ENCODE assay signal across 39 cellular contexts in the genomic region with DNA sequence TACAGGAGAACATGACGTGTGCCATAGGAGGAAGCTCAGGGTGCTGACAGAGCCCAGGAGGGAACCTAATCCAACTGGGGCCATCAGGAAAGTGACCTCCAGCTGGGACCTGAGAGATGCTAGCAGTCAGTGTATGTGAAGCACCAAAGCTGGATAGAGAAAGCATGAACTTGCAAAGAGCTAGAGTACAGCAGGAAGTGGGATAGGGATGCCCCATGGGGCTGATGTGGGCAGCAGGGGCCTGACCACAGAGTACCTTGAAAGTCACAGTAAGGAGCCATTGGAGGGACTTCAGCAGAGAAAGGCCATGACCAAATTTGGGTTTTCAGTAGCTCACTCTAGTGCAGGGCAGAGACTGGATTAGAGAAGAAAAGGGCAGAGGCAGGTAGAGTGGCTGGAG.
A peak's percentile ranks its signal among the peaks of the same experiment; 100 is the strongest.
DNase-seq lines count a peak whose midpoint lies in the region; ATAC-seq, FAIRE-seq and TF ChIP-seq lines count a peak whose summit lies in the region.
"Had no signal": no experiment of that assay in that cellular context is flagged by ENCODE, and none has a peak within 500 bp of the region (broad histone marks: within the 10 kb centered on the region; RNA-seq: fewer than 3 reads in every experiment).

No MANE protein-coding gene starts in this region.

- H3K9me3 Mint-ChIP-seq in activated T-cell treated with anti-CD3 and anti-CD28 coated beads, Interleukin-2, amount 50 U/mL, for 72 hours, result no peaks in the 10 kb centered on the region
- no peaks in the 10 kb centered on the region for H3K9me3 Mint-ChIP-seq in activated T-cell treated with anti-CD3 and anti-CD28 coated beads, Interleukin-2, amount 50 U/mL, for 24 hours
- no peaks in the 10 kb centered on the region for H3K9me3 Mint-ChIP-seq in activated naive CD8-positive, alpha-beta T cell treated with anti-CD3 and anti-CD28 coated beads, Interleukin-2, amount 50 U/mL, for 24 hours
- H3K9me3 Mint-ChIP-seq: activated T-cell treated with anti-CD3 and anti-CD28 coated beads, Interleukin-2, amount 50 U/mL, for 4 hours; neural crest cell had no signal

- H3K9me3 ChIP-seq in HepG2 (ENCODE audit: low read length), result no peaks in the 10 kb centered on the region
- H3K9me3 ChIP-seq: esophagus squamous epithelium, MG63, ovary, suprapubic skin, upper lobe of left lung had no signal

- in situ Hi-C loops in HepG2 (cut with HindIII; ENCODE audit: extremely low pct_ligation_motif_present, low pct_unique_long_range_greater_than_20kb), result no loop called here

- TF ChIP-seq EP300 in HepG2 (IDR thresholded peaks at IDR 0.05; ENCODE audit: low read depth in 2 of 2, low read length in 2 of 2) (no peak), HepG2 (CRISPR knock-in tag; IDR thresholded peaks at IDR 0.05; ENCODE audit: borderline replicate concordance) (no peak)

- peaks cover 19% of the 10 kb centered on the region for H3K4me1 Mint-ChIP-seq in activated T-cell treated with anti-CD3 and anti-CD28 coated beads, Interleukin-2, amount 50 U/mL, for 72 hours (ENCODE audit: low read depth)
- peaks cover 20% of the 10 kb centered on the region for H3K4me1 Mint-ChIP-seq in activated T-cell treated with anti-CD3 and anti-CD28 coated beads, Interleukin-2, amount 50 U/mL, for 24 hours (ENCODE audit: low read depth)
- no peaks in the 10 kb centered on the region for H3K4me1 Mint-ChIP-seq in activated naive CD8-positive, alpha-beta T cell treated with anti-CD3 and anti-CD28 coated beads, Interleukin-2, amount 50 U/mL, for 24 hours

- DNase-seq in activated T-cell treated with anti-CD3 and anti-CD28 coated beads, Interleukin-2, amount 50 U/mL, for 72 hours, result no peak
- DNase-seq in activated T-cell treated with anti-CD3 and anti-CD28 coated beads, Interleukin-2, amount 50 U/mL, for 24 hours, result no peak
- no peak for DNase-seq in activated naive CD8-positive, alpha-beta T cell treated with anti-CD3 and anti-CD28 coated beads, Interleukin-2, amount 50 U/mL, for 24 hours
- DNase-seq in NOMO-1 treated with dmso at 0.1 percent for 144 hours (lab: John Stamatoyannopoulos, UW; ENCODE audit: unreplicated experiment), result no peak
- no peak for DNase-seq in NCI-H2029 treated with DMSO at 0.1 percent for 48 hours (lab: John Stamatoyannopoulos, UW)
- no peak for DNase-seq in HepG2 (ENCODE audit: low spot score)
- DNase-seq: activated CD4-positive, alpha-beta T cell treated with anti-CD3 and anti-CD28 coated beads for 48 hours; activated naive CD4-positive, alpha-beta T cell treated with Interleukin-2 at 50 U/mL for 16 hours; activated T-cell treated with anti-CD3 and anti-CD28 coated beads, Interleukin-2, amount 50 U/mL, for 4 hours; cerebellar nuclear complex; dermis blood vessel endothelial cell; DMS79; esophagus squamous epithelium; foreskin keratinocyte; GF-D8; H7; head of caudate nucleus; KBM-7; left ventricle myocardium superior; mesendoderm; MG63; NCI-H2081; NCI-H526 treated with DMSO at 0.1 percent for 48 hours; ovary; SHP77 treated with DMSO at 0.1 percent for 48 hours; stimulated activated naive CD4-positive, alpha-beta T cell treated with Interleukin-2 at 50 U/mL for 16 hours; upper lobe of left lung had no signal

- CTCF ChIA-PET in HepG2 (lab: Yijun Ruan, JAX; ENCODE audit: low intra/inter-chr PET ratio, low total read pairs), result no interaction called here

- no peak for TF ChIP-seq CTCF in HepG2 (CRISPR knock-in tag; IDR thresholded peaks at IDR 0.05)

- no peak overlapping the region for H3K4me3 Mint-ChIP-seq in activated T-cell treated with anti-CD3 and anti-CD28 coated beads, Interleukin-2, amount 50 U/mL, for 72 hours
- H3K4me3 Mint-ChIP-seq in activated T-cell treated with anti-CD3 and anti-CD28 coated beads, Interleukin-2, amount 50 U/mL, for 24 hours, result no peak overlapping the region
- H3K4me3 Mint-ChIP-seq in activated naive CD8-positive, alpha-beta T cell treated with anti-CD3 and anti-CD28 coated beads, Interleukin-2, amount 50 U/mL, for 24 hours, result no peak overlapping the region
- H3K4me3 Mint-ChIP-seq: activated T-cell treated with anti-CD3 and anti-CD28 coated beads, Interleukin-2, amount 50 U/mL, for 4 hours; brain; CD14-positive monocyte; neural crest cell had no signal

- H3K9ac ChIP-seq in HepG2 (ENCODE audit: insufficient read depth, low read depth, low read length), result no peak overlapping the region

- TF ChIP-seq RAD21 in HepG2 (CRISPR knock-in tag; IDR thresholded peaks at IDR 0.05), result no peak

- H3K4me3 ChIP-seq in HepG2 (replicated peaks in 1 of 3; ENCODE audit: insufficient read depth in 1 of 3, low read depth in 2 of 3, low read length in 3 of 3), result no peak overlapping the region
- H3K4me3 ChIP-seq: esophagus squamous epithelium, MG63, ovary, suprapubic skin, upper lobe of left lung had no signal

- FAIRE-seq in HepG2 (lab: Jason Lieb, UNC), result no peak
- FAIRE-seq: A204.1, endometrium, GM19239, islet of Langerhans had no signal

- intact Hi-C loops in HepG2 (cut with micrococcal nuclease; ENCODE audit: unreplicated experiment), result no loop called here

- BruUV-seq in HepG2 (replicated peaks; lab: Mats Ljungman, UMichigan), result no TSS peak

- H3K27me3 ChIP-seq in HepG2 (ENCODE audit: control insufficient read depth in 1 of 2, insufficient read depth in 2 of 2, low read length in 2 of 2), result no peaks in the 10 kb centered on the region; a peak in 1 of 5 replicates
- H3K27me3 ChIP-seq: esophagus squamous epithelium, foreskin keratinocyte, MG63, ovary, suprapubic skin, upper lobe of left lung had no signal

- H3K27me3 Mint-ChIP-seq in activated T-cell treated with anti-CD3 and anti-CD28 coated beads, Interleukin-2, amount 50 U/mL, for 72 hours (ENCODE audit: low read depth), result peaks cover 9% of the 10 kb centered on the region
- no peaks in the 10 kb centered on the region for H3K27me3 Mint-ChIP-seq in activated T-cell treated with anti-CD3 and anti-CD28 coated beads, Interleukin-2, amount 50 U/mL, for 24 hours
- no peaks in the 10 kb centered on the region for H3K27me3 Mint-ChIP-seq in activated naive CD8-positive, alpha-beta T cell treated with anti-CD3 and anti-CD28 coated beads, Interleukin-2, amount 50 U/mL, for 24 hours

- POLR2A ChIA-PET in HepG2 (lab: Yijun Ruan, JAX), result no interaction called here

- H3K27ac ChIP-seq in HepG2 (ENCODE audit: extremely low read length, insufficient read depth, low read length), result no peak overlapping the region
- H3K27ac ChIP-seq: esophagus squamous epithelium, foreskin keratinocyte, ovary, suprapubic skin, upper lobe of left lung, VCaP had no signal

- H3K4me1 ChIP-seq in HepG2 (ENCODE audit: insufficient read depth, low read length), result peaks cover 11% of the 10 kb centered on the region
- H3K4me1 ChIP-seq: foreskin keratinocyte, upper lobe of left lung had no signal

- TF ChIP-seq POLR2A in HepG2 (IDR thresholded peaks at IDR 0.05; ENCODE audit: insufficient read depth in 1 of 2, low read depth in 2 of 2, low read length in 2 of 2), result no peak

- no peak overlapping the region for H3K4me2 ChIP-seq in HepG2 (ENCODE audit: low read depth, low read length)

- peak; percentile 15 to 48 for ATAC-seq in activated T-cell treated with anti-CD3 and anti-CD28 coated beads, Interleukin-2, amount 50 U/mL, for 72 hours (replicated peaks in 1 of 2)
- ATAC-seq in HG03460 (IDR thresholded peaks at IDR 0.05; ENCODE audit: unreplicated experiment) (peak; percentile 50), HG02852 (IDR thresholded peaks at IDR 0.05; ENCODE audit: unreplicated experiment) (no peak), HepG2 (no peak)
- ATAC-seq in activated naive CD8-positive, alpha-beta T cell treated with anti-CD3 and anti-CD28 coated beads, Interleukin-2, amount 50 U/mL, for 24 hours, result no peak
- ATAC-seq: activated T-cell treated with anti-CD3 and anti-CD28 coated beads, Interleukin-2, amount 50 U/mL, for 4 hours; foreskin keratinocyte; left ventricle myocardium superior; Panc1 had no signal

- no peaks in the 10 kb centered on the region for H4K20me1 ChIP-seq in HepG2 (ENCODE audit: insufficient read depth, low read length)

- H3K27ac Mint-ChIP-seq in activated T-cell treated with anti-CD3 and anti-CD28 coated beads, Interleukin-2, amount 50 U/mL, for 72 hours, result no peak overlapping the region
- H3K27ac Mint-ChIP-seq in activated T-cell treated with anti-CD3 and anti-CD28 coated beads, Interleukin-2, amount 50 U/mL, for 24 hours, result no peak overlapping the region
- peak overlapping the region; percentile 39 for H3K27ac Mint-ChIP-seq in activated naive CD8-positive, alpha-beta T cell treated with anti-CD3 and anti-CD28 coated beads, Interleukin-2, amount 50 U/mL, for 24 hours
- H3K27ac Mint-ChIP-seq: brain, CD14-positive monocyte had no signal

- no peaks in the 10 kb centered on the region for H3K36me3 Mint-ChIP-seq in activated T-cell treated with anti-CD3 and anti-CD28 coated beads, Interleukin-2, amount 50 U/mL, for 72 hours (ENCODE audit: insufficient read depth in 2 of 2)
- H3K36me3 Mint-ChIP-seq in activated T-cell treated with anti-CD3 and anti-CD28 coated beads, Interleukin-2, amount 50 U/mL, for 24 hours (ENCODE audit: low read depth), result no peaks in the 10 kb centered on the region
- H3K36me3 Mint-ChIP-seq in activated naive CD8-positive, alpha-beta T cell treated with anti-CD3 and anti-CD28 coated beads, Interleukin-2, amount 50 U/mL, for 24 hours (ENCODE audit: low read depth), result no peaks in the 10 kb centered on the region
- H3K36me3 Mint-ChIP-seq: brain, CD14-positive monocyte had no signal

- 96% methylated on average over 1 of the region's 1 CpG for WGBS in HepG2 (ENCODE audit: low lambda C conversion rate)

- no peaks in the 10 kb centered on the region for H3K79me2 ChIP-seq in HepG2 (ENCODE audit: insufficient read depth, low read length)

- no peak overlapping the region for H2AFZ ChIP-seq in HepG2 (ENCODE audit: low read length)

- no peaks in the 10 kb centered on the region for H3K36me3 ChIP-seq in HepG2 (replicated peaks in 1 of 2; ENCODE audit: control insufficient read depth in 1 of 2, insufficient read depth in 2 of 2, low read length in 2 of 2)
- H3K36me3 ChIP-seq: ovary had no signal

TF ChIP-seq in HepG2, 621 proteins besides CTCF, POLR2A, EP300 and RAD21 (continues in another document):
- no peak for TF ChIP-seq TRIM24 (CRISPR knock-in tag; IDR thresholded peaks at IDR 0.05)
- TF ChIP-seq ZSCAN29 (CRISPR knock-in tag; conservative IDR thresholded peaks at IDR 0.05), result no peak
- no peak for TF ChIP-seq YEATS2 (CRISPR knock-in tag; IDR thresholded peaks at IDR 0.05; ENCODE audit: borderline replicate concordance)
- TF ChIP-seq ZBTB21 (CRISPR knock-in tag; IDR thresholded peaks at IDR 0.05), result no peak
- no peak for TF ChIP-seq FOSL2 (CRISPR knock-in tag; IDR thresholded peaks at IDR 0.05)
- no peak for TF ChIP-seq HNRNPLL (IDR thresholded peaks at IDR 0.05; ENCODE audit: low read depth, low read length, poor library complexity, severe bottlenecking)
- no peak for TF ChIP-seq ZNF367 (CRISPR knock-in tag; IDR thresholded peaks at IDR 0.05; ENCODE audit: borderline replicate concordance)

Comparison
In these comparisons a context has a peak if more than half of its experiments do, and no peak if none do; other contexts are left out.
1. ATAC-seq: peak in activated T-cell treated with anti-CD3 and anti-CD28 coated beads, Interleukin-2, amount 50 U/mL, for 72 hours (2 of 2) and HG03460 (single experiment); none in activated naive CD8-positive, alpha-beta T cell treated with anti-CD3 and anti-CD28 coated beads, Interleukin-2, amount 50 U/mL, for 24 hours (single experiment), HG02852 (single experiment) and HepG2 (single experiment).